In the genomic region with DNA sequence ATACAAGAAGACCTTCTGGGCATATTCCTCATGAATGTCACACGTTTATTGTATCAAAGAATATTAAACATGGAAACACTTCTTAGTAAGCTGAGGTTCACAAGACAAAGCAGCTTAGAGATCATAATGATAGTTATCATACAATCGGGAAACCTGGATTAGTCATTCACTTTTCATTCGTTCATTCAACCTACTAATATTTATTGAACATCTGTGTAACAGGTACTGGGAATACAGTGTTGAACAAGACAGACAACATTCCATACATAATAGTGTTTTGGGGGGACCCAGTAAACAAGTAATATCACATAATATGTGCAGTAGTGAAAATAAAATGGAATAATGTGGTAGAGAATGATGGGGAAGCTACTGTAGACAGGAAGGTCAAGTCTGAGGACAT, we compare ENCODE assay signal across 31 cellular contexts.
"Had no signal": no experiment of that assay in that cellular context is flagged by ENCODE, and none has a peak within 500 bp of the region (broad histone marks: within the 10 kb centered on the region; RNA-seq: fewer than 3 reads in every experiment).

No MANE protein-coding gene starts in this region.

- H3K27ac ChIP-seq: left lung, lower lobe of right lung, neural progenitor cell, neutrophil, parathyroid adenoma, psoas muscle, skin epidermis, stomach, suprapubic skin, thoracic aorta, tibial artery, upper lobe of right lung had no signal

- FAIRE-seq: keratinocyte, urothelium cell line had no signal

- H3K4me2 ChIP-seq: neural progenitor cell had no signal

- H3K4me1 ChIP-seq: left lung, lower lobe of right lung, psoas muscle, stomach, suprapubic skin, tibial artery, upper lobe of right lung had no signal

- ATAC-seq: left colon; left lung; lower lobe of right lung; natural killer cell; psoas muscle; right cardiac atrium; sciatic nerve; stimulated activated naive B cell treated with anti-CD40 and anti-IgM and Interleukin-4, amounts not matched to agents 10 μg/mL and 1 μg/mL and 100 μg/mL, for 72 hours; stimulated activated naive CD8-positive, alpha-beta T cell treated with anti-CD3 and anti-CD28 coated beads, Interleukin-15, Interleukin-2, amounts not matched to agents 100 U/mL and 50 U/mL, for 24 hours; upper lobe of right lung had no signal

- H3K36me3 ChIP-seq: left lung, lower lobe of right lung, neural progenitor cell, neutrophil, stomach, suprapubic skin, thoracic aorta, tibial artery, upper lobe of right lung had no signal

- H3K27me3 ChIP-seq: left lung, neural progenitor cell, stomach, suprapubic skin, tibial artery, upper lobe of right lung had no signal

- H3K9me3 ChIP-seq: left lung, lower lobe of right lung, neutrophil, psoas muscle, stomach, suprapubic skin, thoracic aorta, tibial artery, upper lobe of right lung had no signal

- H3K4me3 ChIP-seq: left lung, lower lobe of right lung, neural progenitor cell, psoas muscle, skin epidermis, stomach, suprapubic skin, thoracic aorta, tibial artery, upper lobe of right lung had no signal

- DNase-seq: hippocampal formation; left colon; left lung; lower lobe of right lung; mesendoderm; naive B cell; natural killer cell; nephron progenitor cell; occipital lobe; psoas muscle; retina; right cardiac atrium; stimulated activated CD4-positive, alpha-beta T cell treated with anti-CD3 and anti-CD28 coated beads, Interleukin-12 subunit alpha, Interleukin-12 subunit beta, amount 100 ng/mL, for 4 hours; stimulated activated CD4-positive, alpha-beta T cell treated with anti-CD3 and anti-CD28 coated beads, Interleukin-15, amount 100 ng/mL, for 24 hours; stimulated activated CD4-positive, alpha-beta T cell treated with anti-CD3 and anti-CD28 coated beads, Interleukin-2, amount 100 ng/mL, for 24 hours; stimulated activated CD4-positive, alpha-beta T cell treated with anti-CD3 and anti-CD28 coated beads, Interleukin-4, amount 100 ng/mL, for 1 hour; stimulated activated naive B cell treated with anti-CD40 and anti-IgM and Interleukin-4, amounts not matched to agents 10 μg/mL and 1 μg/mL and 100 μg/mL, for 72 hours; stimulated activated naive CD8-positive, alpha-beta T cell treated with anti-CD3 and anti-CD28 coated beads, Interleukin-15, Interleukin-2, amounts not matched to agents 100 U/mL and 50 U/mL, for 24 hours; stomach; tibial artery; trophoblast cell; upper lobe of right lung had no signal
